ENCODE assay signal across 1 cellular context in genomic region chr3:125318859-125319258, GRCh38.
TF ChIP-seq lines count a peak whose summit lies in the region.

No MANE protein-coding gene starts in this region.

TF ChIP-seq in GM12878, 131 proteins besides CTCF, POLR2A, EP300 and RAD21 (continued from another document):
- TF ChIP-seq MLLT1 (IDR thresholded peaks at IDR 0.05) = no peak
- TF ChIP-seq BCL11A (IDR thresholded peaks at IDR 0.05; ENCODE audit: low read depth, low read length) = no peak
- no peak for TF ChIP-seq TCF3 (IDR thresholded peaks at IDR 0.05; ENCODE audit: borderline replicate concordance, insufficient read depth, low read depth, low read length)
- TF ChIP-seq E2F4 (IDR thresholded peaks at IDR 0.05; ENCODE audit: low read depth, low read length) = no peak
- TF ChIP-seq MAX (IDR thresholded peaks at IDR 0.05; ENCODE audit: low read depth, low read length) = no peak
- no peak for TF ChIP-seq IKZF2 (IDR thresholded peaks at IDR 0.05)
- TF ChIP-seq SIN3A (IDR thresholded peaks at IDR 0.05; ENCODE audit: low read depth, low read length) = no peak
- TF ChIP-seq STAT3 (IDR thresholded peaks at IDR 0.05; ENCODE audit: low read depth, low read length) = no peak
- TF ChIP-seq ATF2 (IDR thresholded peaks at IDR 0.05; ENCODE audit: low read length) = no peak
TF ChIP-seq in GM12878: peak in this region for 0.
